In the genomic region with DNA sequence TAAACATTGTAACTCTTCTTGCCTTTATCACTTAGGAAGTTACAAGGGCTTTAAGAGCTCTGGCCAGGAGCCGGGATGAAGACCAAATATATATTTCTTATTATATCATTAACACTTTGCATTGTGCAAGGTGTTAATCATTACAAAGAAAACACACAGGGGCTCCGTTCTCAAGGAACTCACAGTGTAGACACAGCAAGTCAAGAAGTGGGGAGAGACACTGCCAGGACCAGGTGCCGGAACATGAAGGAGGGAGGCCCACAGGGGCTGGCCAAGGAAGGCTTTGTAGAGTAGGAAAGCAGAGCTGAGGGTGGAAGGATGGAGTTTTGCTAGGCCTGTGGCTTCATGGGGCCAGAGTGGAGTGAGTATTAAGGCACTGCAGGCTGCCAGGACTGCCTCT, we compare ENCODE assay signal across 21 cellular contexts. TPM values are rescaled to one million over a fixed set of nuclear protein-coding genes. Genes with fewer than 3 reads are reported as not detected.
DNase-seq lines count a peak whose midpoint lies in the region; ATAC-seq and TF ChIP-seq lines count a peak whose summit lies in the region.
"Had no signal": no experiment of that assay in that cellular context is flagged by ENCODE, and none has a peak within 500 bp of the region (broad histone marks: within the 10 kb centered on the region; RNA-seq: fewer than 3 reads in every experiment).

No MANE protein-coding gene starts in this region.

- no peak for TF ChIP-seq POLR2A in vagina (IDR thresholded peaks at IDR 0.05)

- no peak overlapping the region for H3K4me2 ChIP-seq in H9 (ENCODE audit: insufficient read depth, insufficient read length, low read length)
- H3K4me2 ChIP-seq: KMS-11, neural progenitor cell, PC-9 had no signal

- WGBS in H9 (ENCODE audit: extremely low coverage, insufficient read length, low lambda C conversion rate) = no CpG with 5 or more reads among the region's 3 CpGs

- no peak overlapping the region for H2BK20ac ChIP-seq in H9 (ENCODE audit: low read depth, low read length, poor library complexity, severe bottlenecking)

- no peak overlapping the region for H3K23ac ChIP-seq in H9 (ENCODE audit: insufficient read length, low read depth, low read length)

- peaks cover 7% of the 10 kb centered on the region for H3K23me2 ChIP-seq in H9 (ENCODE audit: insufficient read length, low read depth, low read length, poor library complexity, severe bottlenecking)

- H3K4me3 Mint-ChIP-seq in H9 = no peak overlapping the region; a peak in 1 of 5 replicates
- H3K4me3 Mint-ChIP-seq in activated T-helper 2 cell treated with anti-CD3 and anti-CD28 coated beads, Interferon-gamma antibody, Interleukin-2, Interleukin-4, amounts not matched to agents 10 μg/mL and 5 μg/mL and 100 μg/mL, durations not matched to agents 14 hours and 24 hours and 36 hours (ENCODE audit: low read depth) = no peak overlapping the region
- H3K4me3 Mint-ChIP-seq in stimulated activated memory B cell treated with anti-CD40 and anti-IgM and Interleukin-4, amounts not matched to agents 10 μg/mL and 1 μg/mL and 100 μg/mL, for 72 hours = no peak overlapping the region
- H3K4me3 Mint-ChIP-seq: activated CD4-positive, alpha-beta T cell treated with anti-CD3 and anti-CD28 coated beads for 36 hours; neural progenitor cell had no signal

- no peak overlapping the region for H2BK12ac ChIP-seq in H9 (ENCODE audit: insufficient read length, low read depth, low read length)

- DNase-seq in H9 (peak; percentile 23), lower lobe of right lung (peak; percentile 73), NCI-H1048 (lab: John Stamatoyannopoulos, UW) (no peak), vagina (ENCODE audit: extremely low spot score in 2 of 2) (no peak), NCI-H2227 (lab: John Stamatoyannopoulos, UW; ENCODE audit: unreplicated experiment) (no peak)
- DNase-seq in activated T-helper 2 cell treated with anti-CD3 and anti-CD28 coated beads, Interferon-gamma antibody, Interleukin-2, Interleukin-4, amounts not matched to agents 10 μg/mL and 5 μg/mL and 100 μg/mL, durations not matched to agents 14 hours and 24 hours and 36 hours (ENCODE audit: low spot score) = no peak
- DNase-seq: activated CD4-positive, alpha-beta T cell treated with anti-CD3 and anti-CD28 coated beads for 36 hours; activated gamma-delta T cell; adrenal gland; DND-41; kidney glomerular epithelial cell; NCI-H187; NCI-H226; PC-9; SHP77 treated with DMSO at 0.1 percent for 48 hours had no signal

- H3K4me3 ChIP-seq in lower lobe of right lung (no peak overlapping the region), vagina (no peak overlapping the region)
- H3K4me3 ChIP-seq: adrenal gland, coronary artery, neural progenitor cell, PC-9, prostate gland, suprapubic skin had no signal

- H2BK15ac ChIP-seq in H9 (ENCODE audit: low read depth, low read length) = no peak overlapping the region

- no peaks in the 10 kb centered on the region for H3K79me1 ChIP-seq in H9 (ENCODE audit: insufficient read depth, low read depth, low read length, poor library complexity, severe bottlenecking)

- no peak overlapping the region for H2AK5ac ChIP-seq in H9 (ENCODE audit: insufficient read length, low read length)

- H3K9me3 ChIP-seq in H9 (ENCODE audit: control insufficient read depth, low read depth, low read length) (no peaks in the 10 kb centered on the region), lower lobe of right lung (no peaks in the 10 kb centered on the region), vagina (no peaks in the 10 kb centered on the region)
- H3K9me3 ChIP-seq: adrenal gland, prostate gland, suprapubic skin had no signal

- no peaks in the 10 kb centered on the region for H4K20me1 ChIP-seq in H9 (ENCODE audit: control insufficient read depth, insufficient read depth, insufficient read length)

- intact Hi-C loops in activated T-helper 2 cell treated with anti-CD3 and anti-CD28 coated beads, Interferon-gamma antibody, Interleukin-2, Interleukin-4, amounts not matched to agents 10 μg/mL and 5 μg/mL and 100 μg/mL, durations not matched to agents 14 hours and 24 hours and 36 hours (cut with micrococcal nuclease) = no loop called here
- intact Hi-C loops in lower lobe of right lung (cut with DNase I) (no loop called here), vagina (cut with DNase I) (no loop called here)

- no peak overlapping the region for H3K56ac ChIP-seq in H9 (ENCODE audit: insufficient read length, low read depth, low read length)

- no peak overlapping the region for H2BK5ac ChIP-seq in H9 (ENCODE audit: insufficient read length, low read length)

- no peak overlapping the region for H3K4ac ChIP-seq in H9 (ENCODE audit: low read depth, low read length)

- H3K36me3 ChIP-seq in lower lobe of right lung (peaks cover 24% of the 10 kb centered on the region), vagina (no peaks in the 10 kb centered on the region)
- H3K36me3 ChIP-seq: adrenal gland, neural progenitor cell, prostate gland, suprapubic skin had no signal

- H2AFZ ChIP-seq in H9 (ENCODE audit: low read length) = no peak overlapping the region
- H2AFZ ChIP-seq: neural progenitor cell, PC-9 had no signal

- H3K18ac ChIP-seq in H9 (ENCODE audit: insufficient read length, low read depth, low read length) = no peak overlapping the region

- H3T11ph ChIP-seq in H9 (ENCODE audit: low read length) = no peak overlapping the region

- H3K4me1 Mint-ChIP-seq in H9 = peaks cover 53 to 71% of the 10 kb centered on the region in 2 experiments
- peaks cover 25% of the 10 kb centered on the region for H3K4me1 Mint-ChIP-seq in activated T-helper 2 cell treated with anti-CD3 and anti-CD28 coated beads, Interferon-gamma antibody, Interleukin-2, Interleukin-4, amounts not matched to agents 10 μg/mL and 5 μg/mL and 100 μg/mL, durations not matched to agents 14 hours and 24 hours and 36 hours (ENCODE audit: low read depth)
- peaks cover 69% of the 10 kb centered on the region for H3K4me1 Mint-ChIP-seq in stimulated activated memory B cell treated with anti-CD40 and anti-IgM and Interleukin-4, amounts not matched to agents 10 μg/mL and 1 μg/mL and 100 μg/mL, for 72 hours

- no peak overlapping the region for H3K9ac ChIP-seq in H9 (ENCODE audit: extremely low read depth, insufficient read length, low read length)
- H3K9ac ChIP-seq: KMS-11, neural progenitor cell had no signal

- ATAC-seq in lower lobe of right lung = peak; percentile 74 to 75
- no peak for ATAC-seq in stimulated activated memory B cell treated with anti-CD40 and anti-IgM and Interleukin-4, amounts not matched to agents 10 μg/mL and 1 μg/mL and 100 μg/mL, for 72 hours
- ATAC-seq: activated CD4-positive, alpha-beta T cell treated with anti-CD3 and anti-CD28 coated beads for 36 hours had no signal

- H4K8ac ChIP-seq in H9 (replicated peaks; ENCODE audit: insufficient read length, low read depth, low read length) = no peak overlapping the region

- H3K36me3 Mint-ChIP-seq in H9 (ENCODE audit: insufficient read depth in 1 of 3, low read depth in 3 of 3) = peaks cover 4 to 9% (median 9%) of the 10 kb centered on the region in 3 experiments; a peak in 5 of 7 replicates
- peaks cover 19% of the 10 kb centered on the region for H3K36me3 Mint-ChIP-seq in activated T-helper 2 cell treated with anti-CD3 and anti-CD28 coated beads, Interferon-gamma antibody, Interleukin-2, Interleukin-4, amounts not matched to agents 10 μg/mL and 5 μg/mL and 100 μg/mL, durations not matched to agents 14 hours and 24 hours and 36 hours (ENCODE audit: low read depth)
- H3K36me3 Mint-ChIP-seq in stimulated activated memory B cell treated with anti-CD40 and anti-IgM and Interleukin-4, amounts not matched to agents 10 μg/mL and 1 μg/mL and 100 μg/mL, for 72 hours = peaks cover 32% of the 10 kb centered on the region
- H3K36me3 Mint-ChIP-seq: neural progenitor cell had no signal

- no peak overlapping the region for H4K91ac ChIP-seq in H9 (ENCODE audit: insufficient read length, low read depth, low read length)

- H3K4me1 ChIP-seq in H9 (ENCODE audit: insufficient read depth, low read length) (peaks cover 2% of the 10 kb centered on the region; the same call in 1 of the 2 replicates), lower lobe of right lung (peaks cover 35% of the 10 kb centered on the region), vagina (peaks cover 42% of the 10 kb centered on the region)
- H3K4me1 ChIP-seq: prostate gland had no signal

- peak overlapping the region in 2 of 3 experiments; percentile 32 to 73; a peak in 3 of 7 replicates for H3K27ac Mint-ChIP-seq in H9
- peak overlapping the region; percentile 43 for H3K27ac Mint-ChIP-seq in activated T-helper 2 cell treated with anti-CD3 and anti-CD28 coated beads, Interferon-gamma antibody, Interleukin-2, Interleukin-4, amounts not matched to agents 10 μg/mL and 5 μg/mL and 100 μg/mL, durations not matched to agents 14 hours and 24 hours and 36 hours
- peak overlapping the region; percentile 22 for H3K27ac Mint-ChIP-seq in stimulated activated memory B cell treated with anti-CD40 and anti-IgM and Interleukin-4, amounts not matched to agents 10 μg/mL and 1 μg/mL and 100 μg/mL, for 72 hours
- H3K27ac Mint-ChIP-seq: activated CD4-positive, alpha-beta T cell treated with anti-CD3 and anti-CD28 coated beads for 36 hours; neural progenitor cell had no signal

- H3K14ac ChIP-seq in H9 (ENCODE audit: insufficient read depth, low read length) = no peak overlapping the region; the same call in 1 of the 2 replicates

- no peak overlapping the region for H2BK120ac ChIP-seq in H9 (ENCODE audit: low read depth, low read length, poor library complexity, severe bottlenecking)

- H3K27ac ChIP-seq in H9 (ENCODE audit: insufficient read length, low read depth, low read length) (no peak overlapping the region), lower lobe of right lung (peak overlapping the region; percentile 49), vagina (no peak overlapping the region)
- H3K27ac ChIP-seq: adrenal gland, coronary artery, KMS-11, neural progenitor cell, PC-9, prostate gland, suprapubic skin had no signal

- H4K5ac ChIP-seq in H9 (ENCODE audit: insufficient read length, low read depth, low read length) = no peak overlapping the region

- TF ChIP-seq CTCF in H9 (conservative IDR thresholded peaks at IDR 0.05) (no peak), lower lobe of right lung (IDR thresholded peaks at IDR 0.05) (no peak), vagina (IDR thresholded peaks at IDR 0.05) (no peak)

- H3K79me2 ChIP-seq in H9 (ENCODE audit: insufficient read depth, low read length) = no peaks in the 10 kb centered on the region; the same call in 1 of the 2 replicates

- no peaks in the 10 kb centered on the region for H3K27me3 ChIP-seq in H9 (ENCODE audit: insufficient read depth, low read length)
- no peaks in the 10 kb centered on the region for H3K27me3 ChIP-seq in lower lobe of right lung (ENCODE audit: low read depth)
- H3K27me3 ChIP-seq in vagina = no peaks in the 10 kb centered on the region
- H3K27me3 ChIP-seq: adrenal gland, suprapubic skin had no signal

- peaks cover 12% of the 10 kb centered on the region for H3K27me3 Mint-ChIP-seq in H9 (ENCODE audit: low read depth)
- no peaks in the 10 kb centered on the region for H3K27me3 Mint-ChIP-seq in activated T-helper 2 cell treated with anti-CD3 and anti-CD28 coated beads, Interferon-gamma antibody, Interleukin-2, Interleukin-4, amounts not matched to agents 10 μg/mL and 5 μg/mL and 100 μg/mL, durations not matched to agents 14 hours and 24 hours and 36 hours (ENCODE audit: low read depth)
- H3K27me3 Mint-ChIP-seq in stimulated activated memory B cell treated with anti-CD40 and anti-IgM and Interleukin-4, amounts not matched to agents 10 μg/mL and 1 μg/mL and 100 μg/mL, for 72 hours = no peaks in the 10 kb centered on the region
- H3K27me3 Mint-ChIP-seq: activated CD4-positive, alpha-beta T cell treated with anti-CD3 and anti-CD28 coated beads for 36 hours had no signal

- peaks cover 0 to 2% of the 10 kb centered on the region in 2 experiments; a peak in 1 of 5 replicates for H3K9me3 Mint-ChIP-seq in H9
- no peaks in the 10 kb centered on the region for H3K9me3 Mint-ChIP-seq in activated T-helper 2 cell treated with anti-CD3 and anti-CD28 coated beads, Interferon-gamma antibody, Interleukin-2, Interleukin-4, amounts not matched to agents 10 μg/mL and 5 μg/mL and 100 μg/mL, durations not matched to agents 14 hours and 24 hours and 36 hours
- no peaks in the 10 kb centered on the region for H3K9me3 Mint-ChIP-seq in stimulated activated memory B cell treated with anti-CD40 and anti-IgM and Interleukin-4, amounts not matched to agents 10 μg/mL and 1 μg/mL and 100 μg/mL, for 72 hours
- H3K9me3 Mint-ChIP-seq: neural progenitor cell had no signal

RNA-seq across cellular contexts. Expression of a gene that starts 17.5 kb away (rescaled TPM):
- total RNA-seq in H9 (2021) = 39.1 and 40.3 TPM in 2 replicates
- total RNA-seq in activated T-helper 2 cell treated with anti-CD3 and anti-CD28 coated beads, Interferon-gamma antibody, Interleukin-2, Interleukin-4, amounts not matched to agents 10 μg/mL and 5 μg/mL and 100 μg/mL, durations not matched to agents 14 hours and 24 hours and 36 hours = 40.7 and 41.7 TPM in 2 replicates
- total RNA-seq in lower lobe of right lung = 74.7 TPM
- total RNA-seq in vagina = 50.1 TPM

RNA-seq across cellular contexts. Expression of a gene that starts 58.5 kb away (rescaled TPM):
- 40.0 and 41.4 TPM in 2 replicates for total RNA-seq in H9 (2021)
- total RNA-seq in activated T-helper 2 cell treated with anti-CD3 and anti-CD28 coated beads, Interferon-gamma antibody, Interleukin-2, Interleukin-4, amounts not matched to agents 10 μg/mL and 5 μg/mL and 100 μg/mL, durations not matched to agents 14 hours and 24 hours and 36 hours = 53.2 and 53.4 TPM in 2 replicates
- total RNA-seq in lower lobe of right lung = 22.3 TPM
- total RNA-seq in vagina = 19.2 TPM

Comparison
In these comparisons a context has a peak if more than half of its experiments do, and no peak if none do; other contexts are left out.
1. DNase-seq: peak in H9 (single experiment) and lower lobe of right lung (single experiment); none in activated T-helper 2 cell treated with anti-CD3 and anti-CD28 coated beads, Interferon-gamma antibody, Interleukin-2, Interleukin-4, amounts not matched to agents 10 μg/mL and 5 μg/mL and 100 μg/mL, durations not matched to agents 14 hours and 24 hours and 36 hours (single experiment), NCI-H1048 (single experiment), vagina (0 of 2) and NCI-H2227 (single experiment).
2. Peak in every context shown above with its lines, with median percentiles within 50 percentile points of each other: H3K27ac Mint-ChIP-seq.